In the genomic region with DNA sequence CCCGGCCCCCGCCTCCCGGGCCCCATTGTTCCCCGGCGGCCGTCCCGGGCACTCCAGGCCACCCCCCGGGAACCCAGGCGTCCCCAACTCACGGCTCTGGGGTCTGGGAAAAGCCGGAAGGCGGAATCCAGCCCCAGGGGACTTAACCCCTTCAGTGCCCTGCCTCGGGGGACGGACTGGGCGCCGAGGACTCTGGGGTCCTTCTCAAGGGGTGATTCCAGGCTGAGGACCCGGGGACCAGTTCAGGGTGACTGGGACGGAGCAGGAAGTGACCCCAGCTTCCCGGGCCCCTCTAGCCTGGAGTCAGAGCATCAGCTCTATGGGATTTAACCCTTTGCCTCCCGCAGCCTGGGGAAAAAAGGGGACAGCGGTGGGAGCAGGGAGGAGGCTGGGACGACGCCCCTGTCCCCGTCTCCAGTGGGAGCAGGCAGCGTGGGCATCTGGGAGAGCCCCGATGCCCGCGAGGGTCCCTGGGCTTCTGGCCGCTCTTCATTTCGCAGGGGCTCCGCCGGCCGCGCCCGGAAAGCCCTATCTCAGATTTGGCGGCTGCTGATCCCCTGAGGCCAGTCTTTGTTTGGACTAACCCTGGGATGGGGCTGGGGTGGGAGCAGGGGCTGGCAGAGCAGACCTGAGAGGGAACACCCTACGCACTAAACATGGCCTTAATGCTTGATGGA, we compare ENCODE assay signal across 8 cellular contexts. TPM values are rescaled to one million over a fixed set of nuclear protein-coding genes. Genes with fewer than 3 reads are reported as not detected.
DNase-seq lines count a peak whose midpoint lies in the region; ATAC-seq and TF ChIP-seq lines count a peak whose summit lies in the region.

A gene (minus strand): TSS at position 270 of the 677 bp plus-strand sequence. CDS start 2,723 bp downstream, outside the sequence.

- TF ChIP-seq CTCF in kidney epithelial cell (IDR thresholded peaks at IDR 0.05; ENCODE audit: insufficient read depth, low read length, poor library complexity, severe bottlenecking) = no peak

- H3K27ac ChIP-seq in cingulate gyrus (ENCODE audit: low read depth, low read length) (peak within 1 kb of the TSS; percentile 81), skin epidermis (peak within 1 kb of the TSS; percentile 51 to 98 (median 93))

- DNase-seq in DMS153 (lab: John Stamatoyannopoulos, UW) (peak; percentile 19), kidney epithelial cell (ENCODE audit: low read depth) (no peak), germinal center (ENCODE audit: low spot score) (no peak)
- no peak for DNase-seq in Jurkat, Clone E6-1 (ENCODE audit: low read depth, low spot score)

- no peaks in the 10 kb centered on the region for H3K36me3 ChIP-seq in kidney epithelial cell (ENCODE audit: control insufficient read depth, insufficient read depth, low read length)

- H3K4me3 ChIP-seq in Jurkat, Clone E6-1 (ENCODE audit: low read length) = peak within 1 kb of the TSS; percentile 48
- H3K4me3 ChIP-seq in kidney epithelial cell (ENCODE audit: low read depth, low read length) (peak within 1 kb of the TSS; percentile 99), skin epidermis (peak within 1 kb of the TSS; percentile 73 to 95 (median 87))

- ATAC-seq in SK-N-SH treated with all-trans-retinoic acid at 6 μM for 48 hours = peak; percentile 83
- ATAC-seq in GM18867 (IDR thresholded peaks at IDR 0.05; ENCODE audit: unreplicated experiment) = no peak

- no peaks in the 10 kb centered on the region for H3K27me3 ChIP-seq in kidney epithelial cell (ENCODE audit: control insufficient read depth, insufficient read depth, low read length)

TF ChIP-seq in SK-N-SH treated with all-trans-retinoic acid at 6 μM for 48 hours, 23 proteins besides CTCF, POLR2A, EP300 and RAD21:
- TF ChIP-seq ARNTL (CRISPR knock-in tag; IDR thresholded peaks at IDR 0.05; ENCODE audit: borderline replicate concordance, low read depth) = no peak
- no peak for TF ChIP-seq ZNF8 (CRISPR knock-in tag; IDR thresholded peaks at IDR 0.05)
- TF ChIP-seq ZFP3 (CRISPR knock-in tag; IDR thresholded peaks at IDR 0.05) = no peak
- TF ChIP-seq, protein P1, sequence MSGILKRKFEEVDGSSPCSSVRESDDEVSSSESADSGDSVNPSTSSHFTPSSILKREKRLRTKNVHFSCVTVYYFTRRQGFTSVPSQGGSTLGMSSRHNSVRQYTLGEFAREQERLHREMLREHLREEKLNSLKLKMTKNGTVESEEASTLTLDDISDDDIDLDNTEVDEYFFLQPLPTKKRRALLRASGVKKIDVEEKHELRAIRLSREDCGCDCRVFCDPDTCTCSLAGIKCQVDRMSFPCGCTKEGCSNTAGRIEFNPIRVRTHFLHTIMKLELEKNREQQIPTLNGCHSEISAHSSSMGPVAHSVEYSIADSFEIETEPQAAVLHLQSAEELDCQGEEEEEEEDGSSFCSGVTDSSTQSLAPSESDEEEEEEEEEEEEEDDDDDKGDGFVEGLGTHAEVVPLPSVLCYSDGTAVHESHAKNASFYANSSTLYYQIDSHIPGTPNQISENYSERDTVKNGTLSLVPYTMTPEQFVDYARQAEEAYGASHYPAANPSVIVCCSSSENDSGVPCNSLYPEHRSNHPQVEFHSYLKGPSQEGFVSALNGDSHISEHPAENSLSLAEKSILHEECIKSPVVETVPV (CRISPR knock-in tag; IDR thresholded peaks at IDR 0.05) = no peak
- TF ChIP-seq ZC3H10 (CRISPR knock-in tag; IDR thresholded peaks at IDR 0.05) = no peak
- TF ChIP-seq, protein P2, sequence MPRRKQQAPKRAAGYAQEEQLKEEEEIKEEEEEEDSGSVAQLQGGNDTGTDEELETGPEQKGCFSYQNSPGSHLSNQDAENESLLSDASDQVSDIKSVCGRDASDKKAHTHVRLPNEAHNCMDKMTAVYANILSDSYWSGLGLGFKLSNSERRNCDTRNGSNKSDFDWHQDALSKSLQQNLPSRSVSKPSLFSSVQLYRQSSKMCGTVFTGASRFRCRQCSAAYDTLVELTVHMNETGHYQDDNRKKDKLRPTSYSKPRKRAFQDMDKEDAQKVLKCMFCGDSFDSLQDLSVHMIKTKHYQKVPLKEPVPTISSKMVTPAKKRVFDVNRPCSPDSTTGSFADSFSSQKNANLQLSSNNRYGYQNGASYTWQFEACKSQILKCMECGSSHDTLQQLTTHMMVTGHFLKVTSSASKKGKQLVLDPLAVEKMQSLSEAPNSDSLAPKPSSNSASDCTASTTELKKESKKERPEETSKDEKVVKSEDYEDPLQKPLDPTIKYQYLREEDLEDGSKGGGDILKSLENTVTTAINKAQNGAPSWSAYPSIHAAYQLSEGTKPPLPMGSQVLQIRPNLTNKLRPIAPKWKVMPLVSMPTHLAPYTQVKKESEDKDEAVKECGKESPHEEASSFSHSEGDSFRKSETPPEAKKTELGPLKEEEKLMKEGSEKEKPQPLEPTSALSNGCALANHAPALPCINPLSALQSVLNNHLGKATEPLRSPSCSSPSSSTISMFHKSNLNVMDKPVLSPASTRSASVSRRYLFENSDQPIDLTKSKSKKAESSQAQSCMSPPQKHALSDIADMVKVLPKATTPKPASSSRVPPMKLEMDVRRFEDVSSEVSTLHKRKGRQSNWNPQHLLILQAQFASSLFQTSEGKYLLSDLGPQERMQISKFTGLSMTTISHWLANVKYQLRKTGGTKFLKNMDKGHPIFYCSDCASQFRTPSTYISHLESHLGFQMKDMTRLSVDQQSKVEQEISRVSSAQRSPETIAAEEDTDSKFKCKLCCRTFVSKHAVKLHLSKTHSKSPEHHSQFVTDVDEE (CRISPR knock-in tag; IDR thresholded peaks at IDR 0.05) = no peak

RNA-seq across cellular contexts. Expression of the gene that starts here (rescaled TPM):
- 0.95 TPM for polyA plus RNA-seq in Jurkat, Clone E6-1 (2012; ENCODE audit: insufficient read depth, insufficient read length)
- 22.8 and 23.9 TPM in 2 replicates for total RNA-seq in kidney epithelial cell

Comparison
In these comparisons a context has a peak if more than half of its experiments do, and no peak if none do; other contexts are left out.
1. H3K4me3 ChIP-seq: peak in every context shown above with its lines; median percentile 99 in kidney epithelial cell; 87 in skin epidermis; 48 in Jurkat, Clone E6-1.